ENCODE assay signal across 8 cellular contexts in genomic region chr9:125241000-125241862, GRCh38. TPM values are rescaled to one million over a fixed set of nuclear protein-coding genes. Genes with fewer than 3 reads are reported as not detected.
DNase-seq lines count a peak whose midpoint lies in the region; ATAC-seq lines count a peak whose summit lies in the region.

Gene HSPA5 (minus strand): TSS chr9:125241343. CDS start chr9:125241126, 217 bp downstream.

- peaks cover 41 to 48% of the 10 kb centered on the region in 2 donors for H3K4me1 Mint-ChIP-seq in effector memory CD8-positive, alpha-beta T cell (ENCODE audit: low read depth in 2 of 2)

- DNase-seq in COR-L47 (lab: John Stamatoyannopoulos, UW) (peak; percentile 100), HT1080 (ENCODE audit: low read depth) (peak; percentile 100), NOMO-1 treated with DMSO at 0.1 percent for 48 hours (lab: John Stamatoyannopoulos, UW; ENCODE audit: unreplicated experiment) (peak; percentile 98), medulla oblongata (ENCODE audit: extremely low spot score) (peak; percentile 100)
- peak; percentile 100 for DNase-seq in activated CD8-positive, alpha-beta memory T cell treated with anti-CD3 and anti-CD28 coated beads for 4 hours (ENCODE audit: low read depth in 2 of 2)
- DNase-seq in effector memory CD8-positive, alpha-beta T cell: peak; percentile 99 to 100 (median 99)
- peak; percentile 99 for DNase-seq in stimulated activated CD8-positive, alpha-beta memory T cell treated with anti-CD3 and anti-CD28 coated beads, Interleukin-12 subunit alpha, Interleukin-12 subunit beta, amount 100 ng/mL, for 1 hour (ENCODE audit: low read depth)

- H3K9me3 Mint-ChIP-seq in effector memory CD8-positive, alpha-beta T cell: no peaks in the 10 kb centered on the region

- peak; percentile 94 for ATAC-seq in GM21360 (IDR thresholded peaks at IDR 0.05; ENCODE audit: unreplicated experiment)
- peak; percentile 87 for ATAC-seq in effector memory CD8-positive, alpha-beta T cell (replicated peaks)

- H3K36me3 Mint-ChIP-seq in effector memory CD8-positive, alpha-beta T cell (ENCODE audit: insufficient read depth): peaks cover 60% of the 10 kb centered on the region

- peak within 1 kb of the TSS; percentile 98 to 99 for H3K4me3 Mint-ChIP-seq in effector memory CD8-positive, alpha-beta T cell

- peak within 1 kb of the TSS; percentile 100 for H3K27ac Mint-ChIP-seq in effector memory CD8-positive, alpha-beta T cell

- H3K27me3 Mint-ChIP-seq in effector memory CD8-positive, alpha-beta T cell: no peaks in the 10 kb centered on the region

RNA-seq across cellular contexts. Expression of gene HSPA5, which starts in this region (rescaled TPM):
- total RNA-seq in HT1080 (2014; rRNA removed; shearing (Covaris generic)): 55.3 and 83.3 TPM in 2 replicates
- polyA plus RNA-seq in HT1080 (2015; cell fraction: cytosol; rRNA removed): 261 and 283 TPM in 2 replicates
- polyA plus RNA-seq in HT1080 (2015; cell fraction: nucleus; rRNA removed): 1,101 and 1,193 TPM in 2 replicates

Comparison
In these comparisons a context has a peak if more than half of its experiments do, and no peak if none do; other contexts are left out.
1. Peak in every context shown above with its lines: DNase-seq and ATAC-seq.